ENCODE assay signal across 7 cellular contexts in genomic region chr15:91706366-91707032, GRCh38.
A peak's percentile ranks its signal among the peaks of the same experiment; 100 is the strongest.
DNase-seq lines count a peak whose midpoint lies in the region; FAIRE-seq and TF ChIP-seq lines count a peak whose summit lies in the region.

No MANE protein-coding gene starts in this region.

- TF ChIP-seq POLR2A in esophagus squamous epithelium (IDR thresholded peaks at IDR 0.05) (no peak), stomach (IDR thresholded peaks at IDR 0.05) (no peak)

- no peaks in the 10 kb centered on the region for H3K36me3 ChIP-seq in NT2/D1 (ENCODE audit: insufficient read depth, insufficient read length, low read length)
- H3K36me3 ChIP-seq in esophagus squamous epithelium = no peaks in the 10 kb centered on the region
- H3K36me3 ChIP-seq in stomach = no peaks in the 10 kb centered on the region

- peaks cover 6% of the 10 kb centered on the region for H3K4me1 Mint-ChIP-seq in nephron progenitor cell

- no peak overlapping the region for H3K27ac Mint-ChIP-seq in nephron progenitor cell

- H3K4me1 ChIP-seq in NT2/D1 (ENCODE audit: insufficient read depth, insufficient read length) (no peaks in the 10 kb centered on the region), esophagus squamous epithelium (peaks cover 0 to 11% (median 4%) of the 10 kb centered on the region in 3 donors), stomach (peaks cover 0 to 17% (median 6%) of the 10 kb centered on the region in 4 donors)

- no peaks in the 10 kb centered on the region for H3K36me3 Mint-ChIP-seq in nephron progenitor cell (ENCODE audit: low read depth)

- TF ChIP-seq CTCF in esophagus squamous epithelium (IDR thresholded peaks at IDR 0.05) (peak; percentile 39 to 92 (median 84)), nephron progenitor cell (IDR thresholded peaks at IDR 0.05) (peak; percentile 90), stomach (IDR thresholded peaks at IDR 0.05) (peak in 5 of 7 experiments; percentile 44 to 79 (median 63))

- H3K4me3 ChIP-seq in NT2/D1 (ENCODE audit: insufficient read length, low read depth) (no peak overlapping the region), esophagus squamous epithelium (peak overlapping the region in 1 of 4 donors; percentile 3), stomach (no peak overlapping the region)

- no peaks in the 10 kb centered on the region for H3K9me3 Mint-ChIP-seq in nephron progenitor cell

- H3K9ac ChIP-seq in NT2/D1 (ENCODE audit: insufficient read length, low read depth) = no peak overlapping the region

- peak overlapping the region in 2 of 4 donors; percentile 3 to 11 for H3K27ac ChIP-seq in esophagus squamous epithelium
- H3K27ac ChIP-seq in stomach = peak overlapping the region in 4 of 5 donors; percentile 16 to 52 (median 40)

- H3K27me3 Mint-ChIP-seq in nephron progenitor cell (ENCODE audit: low read depth, poor library complexity) = peaks cover 9% of the 10 kb centered on the region

- intact Hi-C loops in esophagus squamous epithelium (cut with DNase I) (loop anchor here (5.0 to 10.0 kb wide), 2 partner anchors 148 to 371 kb away; partner anchors contain the start of gene SLCO3A1), stomach (cut with DNase I; ENCODE audit: low total_unique reads) (loop anchor here (10.0 kb wide), 1 partner anchor 368 kb away; no protein-coding TSS in a partner anchor)

- H3K9me3 ChIP-seq in NT2/D1 (ENCODE audit: insufficient read depth, low read length) (no peaks in the 10 kb centered on the region), esophagus squamous epithelium (no peaks in the 10 kb centered on the region), stomach (no peaks in the 10 kb centered on the region)

- WGBS in esophagus squamous epithelium, 2 donors = 13 to 20% methylated on average over 9 of the region's 9 CpGs
- WGBS in stomach, 5 donors = 14 to 21% (median 20%) methylated on average over 9 of the region's 9 CpGs

- no peak overlapping the region for H3K4me3 Mint-ChIP-seq in nephron progenitor cell

- H3K27me3 ChIP-seq in NT2/D1 (ENCODE audit: insufficient read depth, insufficient read length) = no peaks in the 10 kb centered on the region
- no peaks in the 10 kb centered on the region for H3K27me3 ChIP-seq in esophagus squamous epithelium
- no peaks in the 10 kb centered on the region for H3K27me3 ChIP-seq in stomach

- FAIRE-seq in GM18507 (lab: Jason Lieb, UNC) = peak; percentile 48

- TF ChIP-seq EP300 in stomach (IDR thresholded peaks at IDR 0.05) = no peak

- DNase-seq in GM18507 (ENCODE audit: extremely low spot score, insufficient read length, low read depth) = peak; percentile 17
- DNase-seq in HUDEP-2 (lab: John Stamatoyannopoulos, UW; ENCODE audit: unreplicated experiment in 76 of 76) = peak in 60 of 76 experiments; percentile 2 to 68 (median 24)
- peak; percentile 87 for DNase-seq in NT2/D1 (ENCODE audit: low read depth, low spot score)
- DNase-seq in activated T-cell treated with anti-CD3 and anti-CD28 coated beads for 24 hours (ENCODE audit: low read depth) = peak; percentile 82
- DNase-seq in esophagus squamous epithelium (lab: John Stamatoyannopoulos, UW) = no peak
- peak; percentile 76 for DNase-seq in nephron progenitor cell
- DNase-seq in stomach = peak; percentile 76
